Comparison of ENCODE assay signal across 23 cellular contexts in the genomic region with DNA sequence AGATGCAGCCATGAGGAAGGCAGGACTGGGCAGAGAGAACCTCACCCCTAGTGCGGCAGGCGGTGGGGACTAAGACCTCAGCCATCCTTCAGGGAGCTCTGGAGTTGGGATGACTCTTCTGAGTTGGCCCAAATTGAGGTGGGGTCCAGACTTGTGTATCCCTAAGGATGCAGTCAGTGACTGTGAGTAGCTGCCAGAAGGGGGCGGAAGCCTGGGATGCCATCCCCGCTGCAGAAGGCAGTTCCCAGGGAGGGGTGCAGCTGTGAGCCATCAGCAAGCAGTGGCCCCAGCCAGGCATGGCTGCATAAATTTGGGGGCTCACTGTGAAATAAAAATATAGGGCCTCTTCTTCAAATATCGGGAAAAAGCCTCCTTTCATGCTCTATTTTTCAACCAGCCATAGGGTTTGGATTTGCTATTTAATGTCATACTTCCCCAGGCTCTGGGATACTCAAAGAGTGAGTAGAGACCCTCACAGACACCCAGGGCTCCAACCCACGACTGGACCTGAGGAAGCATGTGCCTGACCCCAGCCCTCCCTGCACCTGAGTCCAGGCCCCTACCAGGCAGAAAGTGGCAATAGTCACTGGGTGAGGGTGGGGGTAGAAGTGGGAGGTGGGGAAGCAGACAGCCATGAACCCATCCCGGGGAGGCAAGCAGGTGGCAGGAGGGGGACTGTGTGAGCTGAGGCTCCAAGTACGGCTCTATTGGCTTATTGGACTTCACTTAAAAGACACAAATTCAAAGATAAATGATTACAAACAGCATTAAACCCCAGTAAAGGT. TPM values are rescaled to one million over a fixed set of nuclear protein-coding genes. Genes with fewer than 3 reads are reported as not detected.
DNase-seq lines count a peak whose midpoint lies in the region; ATAC-seq and TF ChIP-seq lines count a peak whose summit lies in the region.
"Had no signal": no experiment of that assay in that cellular context is flagged by ENCODE, and none has a peak within 500 bp of the region (broad histone marks: within the 10 kb centered on the region; RNA-seq: fewer than 3 reads in every experiment).

No MANE protein-coding gene starts in this region.

- no peak for DNase-seq in cardiac muscle cell (ENCODE audit: low read depth in 1 of 2, low spot score in 1 of 2)
- no peak for DNase-seq in Right ventricle myocardium superior
- no peak for DNase-seq in brain microvascular endothelial cell
- DNase-seq in islet precursor cell = peak; percentile 58
- DNase-seq in GM19240 (ENCODE audit: insufficient read length, low spot score) = no peak
- no peak for DNase-seq in NCI-H2107 (lab: John Stamatoyannopoulos, UW)
- DNase-seq in DMS153 treated with DMSO at 0.1 percent for 48 hours (lab: John Stamatoyannopoulos, UW; ENCODE audit: unreplicated experiment) = no peak
- DNase-seq: activated CD4-positive, CD25-positive, alpha-beta regulatory T cell treated with anti-CD3 and anti-CD28 coated beads, Interleukin-2, amount 50 U/mL, for 72 hours; activated naive CD4-positive, alpha-beta T cell treated with Interleukin-2 at 50 U/mL for 16 hours; COR-L47; dorsolateral prefrontal cortex; EL; heart left ventricle; NCI-H187 treated with DMSO at 0.1 percent for 48 hours; NCI-H510A; nucleus accumbens; right cardiac atrium; SHP77 treated with DMSO at 0.1 percent for 48 hours; stimulated activated CD4-positive, alpha-beta T cell treated with anti-CD3 and anti-CD28 coated beads, Interleukin-1b, Interleukin-23, amount 100 ng/mL, for 48 hours had no signal

- H3K4me1 ChIP-seq in cardiac muscle cell (ENCODE audit: low read depth) = peaks cover 4% of the 10 kb centered on the region

- H3K9me3 ChIP-seq in cardiac muscle cell (ENCODE audit: low read depth) = no peaks in the 10 kb centered on the region
- H3K9me3 ChIP-seq: heart left ventricle had no signal

- H3K27ac ChIP-seq in cardiac muscle cell = no peak overlapping the region
- no peak overlapping the region for H3K27ac ChIP-seq in brain microvascular endothelial cell
- H3K27ac ChIP-seq: dorsolateral prefrontal cortex, heart left ventricle had no signal

- in situ Hi-C loops in brain microvascular endothelial cell (cut with HindIII; ENCODE audit: low pct_ligation_motif_present, low sequenced_read_pairs) = no loop called here

- H3K27me3 ChIP-seq in cardiac muscle cell (no peaks in the 10 kb centered on the region), brain microvascular endothelial cell (replicated peaks) (no peaks in the 10 kb centered on the region)
- H3K27me3 ChIP-seq: dorsolateral prefrontal cortex, heart left ventricle had no signal

- ATAC-seq in Right ventricle myocardium superior (ENCODE audit: poor library complexity) (no peak), GM19395 (IDR thresholded peaks at IDR 0.05; ENCODE audit: unreplicated experiment) (no peak)
- ATAC-seq: heart left ventricle, right cardiac atrium had no signal

- H3K36me3 ChIP-seq in cardiac muscle cell (no peaks in the 10 kb centered on the region), brain microvascular endothelial cell (replicated peaks) (no peaks in the 10 kb centered on the region)
- H3K36me3 ChIP-seq: heart left ventricle had no signal

- intact Hi-C loops in Right ventricle myocardium superior (cut with DNase I) = no loop called here

- no peak overlapping the region for H3K4me3 ChIP-seq in cardiac muscle cell
- H3K4me3 ChIP-seq in brain microvascular endothelial cell (ENCODE audit: low read depth, low read length) = no peak overlapping the region
- H3K4me3 ChIP-seq: dorsolateral prefrontal cortex, heart left ventricle had no signal

- TF ChIP-seq CTCF in cardiac muscle cell (IDR thresholded peaks at IDR 0.05; ENCODE audit: low read depth, low read length) = peak; percentile 25
- peak; percentile 33 for TF ChIP-seq CTCF in brain microvascular endothelial cell (IDR thresholded peaks at IDR 0.05; ENCODE audit: low read depth, low read length, missing control alignments)

RNA-seq across cellular contexts. Expression of a gene that starts 30.5 kb away (rescaled TPM):
- total RNA-seq in cardiac muscle cell = not detected in 2 replicates
- polyA plus RNA-seq in cardiac muscle cell = not detected in 2 replicates
- total RNA-seq in Right ventricle myocardium superior = not detected
- total RNA-seq: mesothelial cell of epicardium; right cardiac atrium; T-helper 2 cell treated with Interferon-gamma antibody and Interleukin-4, amounts not matched to agents 100 ng/mL and 5 ng/mL, for 36 hours; ureter had no signal
- polyA plus RNA-seq: right cardiac atrium had no signal

RNA-seq across cellular contexts. Expression of a gene that starts 55.6 kb away (rescaled TPM):
- 73.0 and 77.5 TPM in 2 replicates for total RNA-seq in cardiac muscle cell
- 189 and 234 TPM in 2 replicates for polyA plus RNA-seq in cardiac muscle cell
- total RNA-seq in Right ventricle myocardium superior = 87.4 TPM
